ENCODE assay signal across 1 cellular context in genomic region chrX:136336623-136337022, GRCh38.
TF ChIP-seq lines count a peak whose summit lies in the region.

No MANE protein-coding gene starts in this region.

TF ChIP-seq in HCT116, 20 proteins besides CTCF, POLR2A, EP300 and RAD21 (continued from another document):
- no peak for TF ChIP-seq ELF1 (IDR thresholded peaks at IDR 0.05; ENCODE audit: borderline replicate concordance, low read depth)
- no peak for TF ChIP-seq SIN3A (IDR thresholded peaks at IDR 0.05; ENCODE audit: low read depth)
- no peak for TF ChIP-seq FOSL1 (IDR thresholded peaks at IDR 0.05; ENCODE audit: low read depth)
- TF ChIP-seq, protein P1, sequence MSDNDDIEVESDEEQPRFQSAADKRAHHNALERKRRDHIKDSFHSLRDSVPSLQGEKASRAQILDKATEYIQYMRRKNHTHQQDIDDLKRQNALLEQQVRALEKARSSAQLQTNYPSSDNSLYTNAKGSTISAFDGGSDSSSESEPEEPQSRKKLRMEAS (IDR thresholded peaks at IDR 0.05) = no peak
- TF ChIP-seq CEBPB (IDR thresholded peaks at IDR 0.05; ENCODE audit: low read depth) = no peak
- TF ChIP-seq SP1 (IDR thresholded peaks at IDR 0.05; ENCODE audit: low read depth) = no peak
- no peak for TF ChIP-seq POLR2AphosphoS5 (IDR thresholded peaks at IDR 0.05; ENCODE audit: low read depth, low read length)
- TF ChIP-seq EZH2 (IDR thresholded peaks at IDR 0.05) = no peak
- TF ChIP-seq TCF7L2 (IDR thresholded peaks at IDR 0.05; ENCODE audit: borderline replicate concordance, extremely low read depth, insufficient read depth, insufficient read length) = no peak
